8 cellular contexts compared by ENCODE assay signal in genomic region chr9:121698627-121699270, GRCh38. TPM values are rescaled to one million over a fixed set of nuclear protein-coding genes. Genes with fewer than 3 reads are reported as not detected.
DNase-seq lines count a peak whose midpoint lies in the region; ATAC-seq and TF ChIP-seq lines count a peak whose summit lies in the region.

No MANE protein-coding gene starts in this region.

- H3K9me3 ChIP-seq in breast epithelium = no peaks in the 10 kb centered on the region

- peak overlapping the region; percentile 60 to 96 (median 74) for H3K4me3 ChIP-seq in breast epithelium

- TF ChIP-seq CTCF in breast epithelium (IDR thresholded peaks at IDR 0.05) = no peak

- H3K36me3 ChIP-seq in breast epithelium = no peaks in the 10 kb centered on the region

- DNase-seq in NCI-H345 (lab: John Stamatoyannopoulos, UW) = peak; percentile 52
- no peak for DNase-seq in NCI-H345 treated with DMSO at 0.1 percent for 48 hours (lab: John Stamatoyannopoulos, UW; ENCODE audit: unreplicated experiment)
- peak; percentile 54 for DNase-seq in NCI-H1092 treated with DMSO at 0.1 percent for 48 hours (lab: John Stamatoyannopoulos, UW)
- DNase-seq in breast epithelium (ENCODE audit: low spot score in 2 of 2) = no peak
- DNase-seq in lung microvascular endothelial cell (ENCODE audit: low read depth in 2 of 2) = peak; percentile 14 to 41
- DNase-seq in Kasumi-1 (lab: John Stamatoyannopoulos, UW) = no peak
- DNase-seq in UCSD-AML1 (lab: John Stamatoyannopoulos, UW; ENCODE audit: unreplicated experiment) = no peak

- H3K27ac ChIP-seq in breast epithelium = peak overlapping the region; percentile 92 to 95

- H3K27me3 ChIP-seq in breast epithelium = no peaks in the 10 kb centered on the region

- peaks cover 5 to 7% of the 10 kb centered on the region in 2 donors for H3K4me1 ChIP-seq in breast epithelium

- intact Hi-C loops in breast epithelium (cut with DNase I; ENCODE audit: low total_unique reads) = no loop called here

- no peak for TF ChIP-seq POLR2A in breast epithelium (IDR thresholded peaks at IDR 0.05)

- ATAC-seq in HG02759 (IDR thresholded peaks at IDR 0.05; ENCODE audit: unreplicated experiment) = no peak

RNA-seq across cellular contexts. Expression of gene DAB2IP, which starts 47.3 kb away (rescaled TPM):
- total RNA-seq in breast epithelium (10 to 100 TPM; 16.0 to 56.0 (median 55.8) TPM), lung microvascular endothelial cell (14.1 and 16.3 TPM in 2 replicates)

Comparison
In these comparisons a context has a peak if more than half of its experiments do, and no peak if none do; other contexts are left out.
1. DNase-seq: peak in NCI-H345 (single experiment), NCI-H1092 treated with DMSO at 0.1 percent for 48 hours (single experiment) and lung microvascular endothelial cell (2 of 2); none in NCI-H345 treated with DMSO at 0.1 percent for 48 hours (single experiment), breast epithelium (0 of 2), Kasumi-1 (0 of 2) and UCSD-AML1 (single experiment).